ENCODE assay signal across 1 cellular context in genomic region chr6:32195902-32196681, GRCh38.
TF ChIP-seq lines count a peak whose summit lies in the region.

No MANE protein-coding gene starts in this region.

TF ChIP-seq in HepG2, 621 proteins besides CTCF, POLR2A, EP300 and RAD21 (continued from another document and continues in another):
- peak; percentile 53; the same call in 1 of the 2 replicates for TF ChIP-seq TIGD3 (CRISPR knock-in tag; IDR thresholded peaks at IDR 0.05; ENCODE audit: borderline replicate concordance)
- peak; percentile 59 for TF ChIP-seq SAP130 (CRISPR knock-in tag; IDR thresholded peaks at IDR 0.05; ENCODE audit: low read depth)
- peak; percentile 33 for TF ChIP-seq SKI (IDR thresholded peaks at IDR 0.05; ENCODE audit: partially characterized antibody)
- TF ChIP-seq SP5 (CRISPR knock-in tag; IDR thresholded peaks at IDR 0.05; ENCODE audit: borderline replicate concordance, low read depth), result no peak
- peak; percentile 92 for TF ChIP-seq ZNF274 (CRISPR knock-in tag; IDR thresholded peaks at IDR 0.05)
- TF ChIP-seq NFAT5 (CRISPR knock-in tag; IDR thresholded peaks at IDR 0.05), result no peak
- TF ChIP-seq NR1H2 (CRISPR knock-in tag; IDR thresholded peaks at IDR 0.05; ENCODE audit: borderline replicate concordance, low read depth), result peak; percentile 92; the same call in 1 of the 2 replicates
- 0 out of 4 replicates have a peak, but pooled peaks of 1 of the 2 experiments have one; percentile 29 for TF ChIP-seq ATF4 (CRISPR knock-in tag; IDR thresholded peaks at IDR 0.05)
- TF ChIP-seq SNAPC5 (CRISPR knock-in tag; IDR thresholded peaks at IDR 0.05; ENCODE audit: borderline replicate concordance), result no peak
- TF ChIP-seq HDAC1 (CRISPR knock-in tag; IDR thresholded peaks at IDR 0.05), result peak; percentile 86
- TF ChIP-seq YY1 (IDR thresholded peaks at IDR 0.05; ENCODE audit: insufficient read depth, insufficient replicate concordance, low read depth, low read length), result peak; percentile 46
- TF ChIP-seq ZNF451 (CRISPR knock-in tag; IDR thresholded peaks at IDR 0.05), result peak; percentile 79
- TF ChIP-seq ZFP36L1 (CRISPR knock-in tag; IDR thresholded peaks at IDR 0.05), result peak; percentile 87
- no peak for TF ChIP-seq ZNF20 (CRISPR knock-in tag; IDR thresholded peaks at IDR 0.05)
- no peak for TF ChIP-seq CBX2 (IDR thresholded peaks at IDR 0.05; ENCODE audit: low read depth, low read length)
- 0 out of 2 replicates have a peak, but pooled peaks have one; percentile 25 for TF ChIP-seq CBX2 (CRISPR knock-in tag; IDR thresholded peaks at IDR 0.05; ENCODE audit: low read depth)
- no peak; the same call in 1 of the 2 replicates for TF ChIP-seq MIER2 (CRISPR knock-in tag; IDR thresholded peaks at IDR 0.05)
- TF ChIP-seq TFDP2 (CRISPR knock-in tag; IDR thresholded peaks at IDR 0.05), result peak; percentile 96
- peak; percentile 64; the same call in 1 of the 2 replicates for TF ChIP-seq ZNF589 (CRISPR knock-in tag; conservative IDR thresholded peaks at IDR 0.05)
- peak; percentile 76; the same call in 1 of the 2 replicates for TF ChIP-seq JDP2 (CRISPR knock-in tag; IDR thresholded peaks at IDR 0.05; ENCODE audit: borderline replicate concordance)
- 0 out of 2 replicates have a peak, but pooled peaks have one; percentile 3 for TF ChIP-seq GFI1 (CRISPR knock-in tag; IDR thresholded peaks at IDR 0.05; ENCODE audit: borderline replicate concordance)
- TF ChIP-seq ZNF720 (CRISPR knock-in tag; IDR thresholded peaks at IDR 0.05), result peak; percentile 74; the same call in 1 of the 2 replicates
- no peak for TF ChIP-seq CCAR2 (optimal IDR thresholded peaks at IDR 0.05; ENCODE audit: low read depth, low read length)
- no peak for TF ChIP-seq ZNF713 (CRISPR knock-in tag; IDR thresholded peaks at IDR 0.05)
- TF ChIP-seq ZNF597 (CRISPR knock-in tag; IDR thresholded peaks at IDR 0.05), result 0 out of 2 replicates have a peak, but pooled peaks have one; percentile 29
- TF ChIP-seq ZSCAN29 (CRISPR knock-in tag; conservative IDR thresholded peaks at IDR 0.05), result peak; percentile 63; the same call in 1 of the 2 replicates
- TF ChIP-seq ZNF33A (CRISPR knock-in tag; IDR thresholded peaks at IDR 0.05; ENCODE audit: borderline replicate concordance), result no peak
- peak; percentile 94 for TF ChIP-seq ZNF547 (CRISPR knock-in tag; IDR thresholded peaks at IDR 0.05)
- no peak for TF ChIP-seq HNRNPK (IDR thresholded peaks at IDR 0.05; ENCODE audit: low read depth, low read length, poor library complexity, severe bottlenecking)
- TF ChIP-seq ZSCAN12 (CRISPR knock-in tag; IDR thresholded peaks at IDR 0.05), result 0 out of 2 replicates have a peak, but pooled peaks have one; percentile 81
- 0 out of 2 replicates have a peak, but pooled peaks have one; percentile 55 for TF ChIP-seq MLXIP (CRISPR knock-in tag; IDR thresholded peaks at IDR 0.05; ENCODE audit: borderline replicate concordance)
- peak; percentile 25; the same call in 1 of the 2 replicates for TF ChIP-seq ZBTB46 (CRISPR knock-in tag; IDR thresholded peaks at IDR 0.05; ENCODE audit: borderline replicate concordance)
- TF ChIP-seq CC2D1A (CRISPR knock-in tag; IDR thresholded peaks at IDR 0.05), result 0 out of 2 replicates have a peak, but pooled peaks have one; percentile 73
- peak; percentile 76; the same call in 1 of the 2 replicates for TF ChIP-seq ZNF230 (CRISPR knock-in tag; IDR thresholded peaks at IDR 0.05)
- TF ChIP-seq ZBTB7B (CRISPR knock-in tag; IDR thresholded peaks at IDR 0.05), result peak; percentile 18; the same call in 1 of the 2 replicates
- TF ChIP-seq TMF1 (CRISPR knock-in tag; IDR thresholded peaks at IDR 0.05; ENCODE audit: low read depth), result peak; percentile 56; the same call in 1 of the 2 replicates
- no peak for TF ChIP-seq ZNF567 (CRISPR knock-in tag; IDR thresholded peaks at IDR 0.05; ENCODE audit: borderline replicate concordance)
- no peak for TF ChIP-seq ZNF572 (CRISPR knock-in tag; IDR thresholded peaks at IDR 0.05)
- TF ChIP-seq MNT (IDR thresholded peaks at IDR 0.05), result no peak
- TF ChIP-seq NFE2L2 (IDR thresholded peaks at IDR 0.05; ENCODE audit: low read length), result no peak
- TF ChIP-seq HIC2 (CRISPR knock-in tag; IDR thresholded peaks at IDR 0.05; ENCODE audit: low read depth), result no peak
- TF ChIP-seq FOXA3 (CRISPR knock-in tag; IDR thresholded peaks at IDR 0.05), result no peak
